In the genomic region with DNA sequence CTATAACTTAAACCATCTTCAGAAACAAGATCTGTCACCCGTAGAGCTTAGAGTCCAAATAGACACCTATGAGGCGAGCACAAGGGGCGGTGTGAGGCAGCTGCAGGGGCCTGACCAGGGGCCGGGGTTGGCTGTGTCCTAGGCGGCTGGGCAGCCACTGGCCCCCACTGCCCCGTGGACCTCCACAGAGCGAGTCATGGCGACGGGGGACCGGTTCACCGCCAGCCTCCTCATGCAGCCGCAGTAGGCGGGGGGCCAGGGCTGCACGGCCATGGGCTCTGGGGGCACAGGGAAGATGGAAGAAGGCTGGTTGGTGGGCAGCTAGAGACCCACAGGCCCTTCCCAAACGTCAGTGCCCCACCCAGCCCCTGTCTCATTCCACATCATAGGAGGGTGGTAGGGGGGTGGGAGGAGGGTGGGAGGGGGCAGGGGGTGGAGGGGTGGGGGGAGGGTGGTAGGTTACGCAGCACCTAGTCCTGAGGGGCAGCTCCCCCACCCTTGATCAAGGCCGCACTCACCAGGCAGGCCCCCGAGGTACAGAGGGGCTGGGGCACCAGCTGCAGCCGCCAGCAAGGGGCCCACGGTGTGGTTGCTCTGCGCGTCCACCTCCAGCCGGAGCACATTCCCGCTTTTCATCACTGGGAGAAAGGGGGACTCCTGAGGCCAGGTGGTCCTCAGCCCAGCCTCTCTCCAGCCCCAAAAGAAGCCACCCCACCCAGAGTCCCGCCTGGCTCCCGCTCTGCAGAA, we compare ENCODE assay signal across 2 cellular contexts.
TF ChIP-seq lines count a peak whose summit lies in the region.

No MANE protein-coding gene starts in this region.

TF ChIP-seq in GM12891, 5 proteins besides CTCF, POLR2A, EP300 and RAD21:
- TF ChIP-seq POLR2AphosphoS5 (IDR thresholded peaks at IDR 0.05; ENCODE audit: low read depth, low read length) (peak; percentile 43; the same call in 1 of the 2 replicates), PAX5 (IDR thresholded peaks at IDR 0.05; ENCODE audit: insufficient read depth, low read length, severe bottlenecking) (no peak)

TF ChIP-seq in GM12878, 131 proteins besides CTCF, POLR2A, EP300 and RAD21:
- no peak for TF ChIP-seq YBX1 (IDR thresholded peaks at IDR 0.05)
- TF ChIP-seq CBFB (IDR thresholded peaks at IDR 0.05; ENCODE audit: low read depth) = no peak
- TF ChIP-seq, protein P1, sequence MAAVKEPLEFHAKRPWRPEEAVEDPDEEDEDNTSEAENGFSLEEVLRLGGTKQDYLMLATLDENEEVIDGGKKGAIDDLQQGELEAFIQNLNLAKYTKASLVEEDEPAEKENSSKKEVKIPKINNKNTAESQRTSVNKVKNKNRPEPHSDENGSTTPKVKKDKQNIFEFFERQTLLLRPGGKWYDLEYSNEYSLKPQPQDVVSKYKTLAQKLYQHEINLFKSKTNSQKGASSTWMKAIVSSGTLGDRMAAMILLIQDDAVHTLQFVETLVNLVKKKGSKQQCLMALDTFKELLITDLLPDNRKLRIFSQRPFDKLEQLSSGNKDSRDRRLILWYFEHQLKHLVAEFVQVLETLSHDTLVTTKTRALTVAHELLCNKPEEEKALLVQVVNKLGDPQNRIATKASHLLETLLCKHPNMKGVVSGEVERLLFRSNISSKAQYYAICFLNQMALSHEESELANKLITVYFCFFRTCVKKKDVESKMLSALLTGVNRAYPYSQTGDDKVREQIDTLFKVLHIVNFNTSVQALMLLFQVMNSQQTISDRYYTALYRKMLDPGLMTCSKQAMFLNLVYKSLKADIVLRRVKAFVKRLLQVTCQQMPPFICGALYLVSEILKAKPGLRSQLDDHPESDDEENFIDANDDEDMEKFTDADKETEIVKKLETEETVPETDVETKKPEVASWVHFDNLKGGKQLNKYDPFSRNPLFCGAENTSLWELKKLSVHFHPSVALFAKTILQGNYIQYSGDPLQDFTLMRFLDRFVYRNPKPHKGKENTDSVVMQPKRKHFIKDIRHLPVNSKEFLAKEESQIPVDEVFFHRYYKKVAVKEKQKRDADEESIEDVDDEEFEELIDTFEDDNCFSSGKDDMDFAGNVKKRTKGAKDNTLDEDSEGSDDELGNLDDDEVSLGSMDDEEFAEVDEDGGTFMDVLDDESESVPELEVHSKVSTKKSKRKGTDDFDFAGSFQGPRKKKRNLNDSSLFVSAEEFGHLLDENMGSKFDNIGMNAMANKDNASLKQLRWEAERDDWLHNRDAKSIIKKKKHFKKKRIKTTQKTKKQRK (IDR thresholded peaks at IDR 0.05; ENCODE audit: low read depth, low read length) = no peak
- no peak for TF ChIP-seq RUNX3 (IDR thresholded peaks at IDR 0.05; ENCODE audit: low read length)
- TF ChIP-seq NFYA (IDR thresholded peaks at IDR 0.05; ENCODE audit: borderline replicate concordance, low read depth, low read length) = no peak
- no peak for TF ChIP-seq POU2F2 (IDR thresholded peaks at IDR 0.05; ENCODE audit: borderline replicate concordance, low read depth, low read length)
- TF ChIP-seq BHLHE40 (IDR thresholded peaks at IDR 0.05; ENCODE audit: borderline replicate concordance in 1 of 2, low read depth in 2 of 2, low read length in 1 of 2) = no peak
- TF ChIP-seq NR2C1 (IDR thresholded peaks at IDR 0.05) = no peak
- TF ChIP-seq ELK1 (IDR thresholded peaks at IDR 0.05; ENCODE audit: low read depth, low read length) = no peak
- TF ChIP-seq, protein P2, sequence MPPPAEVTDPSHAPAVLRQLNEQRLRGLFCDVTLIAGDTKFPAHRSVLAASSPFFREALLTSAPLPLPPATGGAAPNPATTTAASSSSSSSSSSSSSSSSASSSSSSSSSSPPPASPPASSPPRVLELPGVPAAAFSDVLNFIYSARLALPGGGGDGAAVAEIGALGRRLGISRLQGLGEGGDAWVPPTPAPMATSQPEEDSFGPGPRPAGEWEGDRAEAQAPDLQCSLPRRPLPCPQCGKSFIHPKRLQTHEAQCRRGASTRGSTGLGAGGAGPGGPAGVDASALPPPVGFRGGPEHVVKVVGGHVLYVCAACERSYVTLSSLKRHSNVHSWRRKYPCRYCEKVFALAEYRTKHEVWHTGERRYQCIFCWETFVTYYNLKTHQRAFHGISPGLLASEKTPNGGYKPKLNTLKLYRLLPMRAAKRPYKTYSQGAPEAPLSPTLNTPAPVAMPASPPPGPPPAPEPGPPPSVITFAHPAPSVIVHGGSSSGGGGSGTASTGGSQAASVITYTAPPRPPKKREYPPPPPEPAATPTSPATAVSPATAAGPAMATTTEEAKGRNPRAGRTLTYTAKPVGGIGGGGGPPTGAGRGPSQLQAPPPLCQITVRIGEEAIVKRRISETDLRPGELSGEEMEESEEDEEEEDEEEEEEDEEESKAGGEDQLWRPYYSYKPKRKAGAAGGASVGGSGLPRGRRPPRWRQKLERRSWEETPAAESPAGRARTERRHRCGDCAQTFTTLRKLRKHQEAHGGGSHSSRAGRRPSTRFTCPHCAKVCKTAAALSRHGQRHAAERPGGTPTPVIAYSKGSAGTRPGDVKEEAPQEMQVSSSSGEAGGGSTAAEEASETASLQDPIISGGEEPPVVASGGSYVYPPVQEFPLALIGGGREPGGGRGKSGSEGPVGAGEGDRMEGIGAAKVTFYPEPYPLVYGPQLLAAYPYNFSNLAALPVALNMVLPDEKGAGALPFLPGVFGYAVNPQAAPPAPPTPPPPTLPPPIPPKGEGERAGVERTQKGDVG (CRISPR knock-in tag; IDR thresholded peaks at IDR 0.05) = no peak
- TF ChIP-seq BRCA1 (IDR thresholded peaks at IDR 0.05; ENCODE audit: low read depth, low read length) = no peak
- TF ChIP-seq RCOR1 (conservative IDR thresholded peaks at IDR 0.05; ENCODE audit: low read depth, low read length) = no peak
